1 cellular context compared by ENCODE assay signal in genomic region chr5:56494300-56494704, GRCh38.
TF ChIP-seq lines count a peak whose summit lies in the region.

No MANE protein-coding gene starts in this region.

TF ChIP-seq in K562, 482 proteins besides CTCF, POLR2A, EP300 and RAD21 (continued from another document and continues in another):
- TF ChIP-seq ZNF592 (IDR thresholded peaks at IDR 0.05): peak; percentile 76; the same call in 1 of the 2 replicates
- no peak for TF ChIP-seq DNMT1 (IDR thresholded peaks at IDR 0.05)
- peak; percentile 94 for TF ChIP-seq FOXJ2 (tag; IDR thresholded peaks at IDR 0.05)
- TF ChIP-seq TBP (optimal IDR thresholded peaks at IDR 0.05; ENCODE audit: low read depth, low read length): no peak
- TF ChIP-seq ZNF134 (CRISPR knock-in tag; conservative IDR thresholded peaks at IDR 0.05): no peak
- TF ChIP-seq ZNF408 (CRISPR knock-in tag; IDR thresholded peaks at IDR 0.05; ENCODE audit: low read depth): no peak
- TF ChIP-seq TCF3 (CRISPR knock-in tag; IDR thresholded peaks at IDR 0.05): peak; percentile 48
- TF ChIP-seq HES1 (IDR thresholded peaks at IDR 0.05; ENCODE audit: low read depth): peak; percentile 49; the same call in 1 of the 2 replicates
- TF ChIP-seq FOXK2 (conservative IDR thresholded peaks at IDR 0.05 in 1 of 2, IDR thresholded peaks at IDR 0.05 in 1 of 2; ENCODE audit: low read depth in 2 of 2): peak; percentile 27; a peak in 1 of 4 replicates
- TF ChIP-seq NFRKB (IDR thresholded peaks at IDR 0.05; ENCODE audit: low read depth): peak; percentile 51; the same call in 1 of the 2 replicates
- peak; percentile 42; the same call in 1 of the 2 replicates for TF ChIP-seq SMARCA4 (IDR thresholded peaks at IDR 0.05)
- no peak for TF ChIP-seq EHMT2 (IDR thresholded peaks at IDR 0.05)
- no peak for TF ChIP-seq MCM3 (IDR thresholded peaks at IDR 0.05)
- peak; percentile 70; the same call in 1 of the 2 replicates for TF ChIP-seq ZNF175 (CRISPR knock-in tag; IDR thresholded peaks at IDR 0.05; ENCODE audit: low read depth)
- TF ChIP-seq SOX6 (IDR thresholded peaks at IDR 0.05): peak; percentile 60; the same call in 1 of the 2 replicates
- no peak for TF ChIP-seq KAT8 (IDR thresholded peaks at IDR 0.05; ENCODE audit: low read depth)
- peak; percentile 55; the same call in 1 of the 2 replicates for TF ChIP-seq LEF1 (IDR thresholded peaks at IDR 0.05)
- TF ChIP-seq NFYB (IDR thresholded peaks at IDR 0.05; ENCODE audit: extremely low read depth, insufficient read length): no peak
- TF ChIP-seq SMAD3 (CRISPR knock-in tag; conservative IDR thresholded peaks at IDR 0.05): 0 out of 2 replicates have a peak, but pooled peaks have one; percentile 47
- no peak for TF ChIP-seq ZNF507 (tag; conservative IDR thresholded peaks at IDR 0.05)
- no peak for TF ChIP-seq EZH2 (IDR thresholded peaks at IDR 0.05; ENCODE audit: borderline replicate concordance, low read depth, low read length)
- TF ChIP-seq HINFP (tag; conservative IDR thresholded peaks at IDR 0.05; ENCODE audit: low read depth): no peak
- 0 out of 2 replicates have a peak, but pooled peaks have one; percentile 24 for TF ChIP-seq ATF4 (CRISPR knock-in tag; IDR thresholded peaks at IDR 0.05)
- no peak for TF ChIP-seq ZNF140 (CRISPR knock-in tag; IDR thresholded peaks at IDR 0.05)
- TF ChIP-seq SMC3 (conservative IDR thresholded peaks at IDR 0.05; ENCODE audit: insufficient read depth, low read depth, low read length): no peak
- peak; percentile 78 for TF ChIP-seq USF1 (CRISPR knock-in tag; IDR thresholded peaks at IDR 0.05)
- peak; percentile 66 for TF ChIP-seq USF2 (CRISPR knock-in tag; IDR thresholded peaks at IDR 0.05)
- TF ChIP-seq E2F3 (CRISPR knock-in tag; IDR thresholded peaks at IDR 0.05): no peak
- TF ChIP-seq BCL6 (CRISPR knock-in tag; IDR thresholded peaks at IDR 0.05): no peak
- TF ChIP-seq GABPB1 (CRISPR knock-in tag; IDR thresholded peaks at IDR 0.05): 0 out of 2 replicates have a peak, but pooled peaks have one; percentile 32
- no peak for TF ChIP-seq ZNF830 (CRISPR knock-in tag; IDR thresholded peaks at IDR 0.05)
- no peak for TF ChIP-seq TSC22D4 (tag; IDR thresholded peaks at IDR 0.05)
- TF ChIP-seq ZNF609 (CRISPR knock-in tag; IDR thresholded peaks at IDR 0.05; ENCODE audit: borderline replicate concordance): no peak
- TF ChIP-seq PKNOX1 (IDR thresholded peaks at IDR 0.05): peak; percentile 13; the same call in 1 of the 2 replicates
- TF ChIP-seq KAT7 (CRISPR knock-in tag; IDR thresholded peaks at IDR 0.05; ENCODE audit: borderline replicate concordance): no peak
- no peak for TF ChIP-seq SUPT5H (IDR thresholded peaks at IDR 0.05)
- TF ChIP-seq FOXK1 (CRISPR knock-in tag; IDR thresholded peaks at IDR 0.05; ENCODE audit: borderline replicate concordance): no peak
- TF ChIP-seq CC2D1A (IDR thresholded peaks at IDR 0.05): no peak
- TF ChIP-seq ZNF124 (CRISPR knock-in tag; IDR thresholded peaks at IDR 0.05): no peak
- TF ChIP-seq MEF2D (tag; conservative IDR thresholded peaks at IDR 0.05; ENCODE audit: low read depth): peak; percentile 41; the same call in 1 of the 2 replicates
- peak; percentile 18; the same call in 1 of the 2 replicates for TF ChIP-seq ATF3 (IDR thresholded peaks at IDR 0.05)
- no peak for TF ChIP-seq ATF3 (CRISPR knock-in tag; conservative IDR thresholded peaks at IDR 0.05)
- peak; percentile 54; the same call in 1 of the 2 replicates for TF ChIP-seq ZNF41 (CRISPR knock-in tag; conservative IDR thresholded peaks at IDR 0.05)
- peak; percentile 50 for TF ChIP-seq JUND (IDR thresholded peaks at IDR 0.05; ENCODE audit: borderline replicate concordance, low read depth, low read length)
- peak; percentile 46; the same call in 1 of the 3 replicates for TF ChIP-seq JUND (tag; IDR thresholded peaks at IDR 0.05; ENCODE audit: borderline replicate concordance, low read depth, low read length)
- TF ChIP-seq MEIS2 (IDR thresholded peaks at IDR 0.05; ENCODE audit: partially characterized antibody): peak; percentile 95
- no peak for TF ChIP-seq SMARCC2 (IDR thresholded peaks at IDR 0.05; ENCODE audit: low read depth)
- no peak; the same call in 1 of the 2 replicates for TF ChIP-seq RB1 (IDR thresholded peaks at IDR 0.05; ENCODE audit: low read depth)
- TF ChIP-seq HMGN3 (IDR thresholded peaks at IDR 0.05; ENCODE audit: borderline replicate concordance, extremely low read depth, insufficient read length, low read depth, low read length): no peak
- TF ChIP-seq TFAP4 (CRISPR knock-in tag; IDR thresholded peaks at IDR 0.05; ENCODE audit: borderline replicate concordance): peak; percentile 59; the same call in 1 of the 2 replicates
- TF ChIP-seq NFE2 (IDR thresholded peaks at IDR 0.05; ENCODE audit: low read depth): 0 out of 2 replicates have a peak, but pooled peaks have one; percentile 11
- no peak for TF ChIP-seq KDM1A (IDR thresholded peaks at IDR 0.05)
- peak; percentile 40; the same call in 1 of the 2 replicates for TF ChIP-seq CXXC5 (CRISPR knock-in tag; IDR thresholded peaks at IDR 0.05)
- no peak for TF ChIP-seq IRF2 (CRISPR knock-in tag; IDR thresholded peaks at IDR 0.05)
